In the genomic region with DNA sequence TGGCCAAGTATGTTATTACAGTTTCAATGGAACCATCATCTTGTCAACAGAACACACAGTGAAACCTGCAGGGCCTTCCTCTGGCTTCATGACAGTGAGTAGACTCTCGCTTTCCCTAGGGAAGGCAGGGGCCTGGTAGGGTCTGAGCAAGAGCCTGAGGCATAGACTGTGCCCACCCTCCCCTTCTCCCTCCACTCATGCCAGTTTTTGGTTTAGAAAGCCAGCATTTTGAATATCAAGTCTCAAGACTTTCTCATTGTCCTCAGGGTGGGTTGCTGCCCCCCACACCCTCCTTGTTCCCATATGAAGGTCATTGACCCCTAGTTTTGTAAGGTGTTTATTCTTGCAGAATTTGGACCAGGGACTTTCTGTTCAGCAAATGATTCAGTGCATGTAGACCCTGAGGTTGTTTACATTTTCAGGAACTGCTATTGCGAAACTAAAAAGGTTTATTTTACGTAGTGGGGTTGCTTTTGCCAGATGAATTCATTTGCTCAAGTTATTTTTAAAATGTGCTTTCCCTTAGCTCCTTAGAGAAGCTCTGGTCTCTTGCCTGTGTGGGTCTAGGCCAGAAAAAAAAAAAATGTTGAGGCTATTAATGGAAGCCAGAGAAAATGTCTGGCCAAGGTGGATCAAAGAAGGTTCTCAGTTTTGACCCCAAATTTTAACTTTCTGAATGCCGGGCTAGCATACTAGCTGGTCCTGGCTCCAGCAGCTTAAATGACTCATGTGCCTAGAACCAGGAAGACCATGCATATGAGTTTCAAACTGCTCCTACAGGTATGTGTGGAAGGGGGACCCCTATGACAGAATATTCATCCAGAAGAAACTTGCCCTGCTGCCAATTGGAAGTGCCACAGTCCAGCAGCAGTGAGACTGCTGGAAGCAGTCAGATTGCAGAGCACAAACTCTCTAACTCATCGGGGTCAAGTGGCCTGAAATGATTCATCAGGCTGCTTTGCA, we compare ENCODE assay signal across 1 cellular context.
TF ChIP-seq lines count a peak whose summit lies in the region.

No MANE protein-coding gene starts in this region.

TF ChIP-seq in K562, 482 proteins besides CTCF, POLR2A, EP300 and RAD21:
- TF ChIP-seq CBX2 (IDR thresholded peaks at IDR 0.05; ENCODE audit: insufficient read depth, low read length, poor library complexity, severe bottlenecking) (no peak), NFE2L1 (tag; IDR thresholded peaks at IDR 0.05; ENCODE audit: borderline replicate concordance, low read depth) (no peak), CEBPB (tag; IDR thresholded peaks at IDR 0.05) (0 out of 2 replicates have a peak, but pooled peaks have one; percentile 34)
